Comparison of ENCODE assay signal across 14 cellular contexts in the genomic region with DNA sequence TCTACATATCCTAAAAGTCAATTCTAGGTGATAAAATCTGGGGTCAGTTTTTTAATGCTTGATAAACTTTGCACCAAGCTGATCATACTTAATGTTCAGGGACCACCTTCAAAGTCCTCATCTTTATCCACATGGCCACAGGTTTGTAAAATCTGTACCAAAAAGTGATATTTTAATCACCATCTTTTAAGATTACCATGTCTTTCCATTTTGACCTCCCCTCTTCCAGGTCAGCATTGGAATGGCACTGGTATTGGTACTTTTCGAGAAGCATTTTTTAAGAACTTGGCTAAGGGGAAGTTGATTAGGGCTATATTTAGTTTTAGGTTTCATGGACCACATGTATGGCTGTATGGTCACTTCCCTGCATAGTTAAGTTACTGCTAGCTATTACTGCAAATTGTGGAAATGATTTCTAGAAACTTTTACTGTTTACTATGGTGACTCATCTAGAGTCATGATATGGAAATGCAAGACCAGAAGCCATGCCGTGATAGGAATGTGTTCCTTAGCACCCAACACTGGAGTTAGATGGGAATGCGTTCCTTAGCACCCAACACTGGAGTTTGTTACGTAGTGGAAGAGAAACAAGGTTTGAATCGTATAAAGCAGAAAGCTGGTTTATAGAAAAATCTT. TPM values are rescaled to one million over a fixed set of nuclear protein-coding genes. Genes with fewer than 3 reads are reported as not detected.
DNase-seq lines count a peak whose midpoint lies in the region; ATAC-seq and TF ChIP-seq lines count a peak whose summit lies in the region.
"Had no signal": no experiment of that assay in that cellular context is flagged by ENCODE, and none has a peak within 500 bp of the region (broad histone marks: within the 10 kb centered on the region; RNA-seq: fewer than 3 reads in every experiment).

No MANE protein-coding gene starts in this region.

- H3K27ac ChIP-seq in AG04450 (ENCODE audit: low read depth, low read length) = no peak overlapping the region

- H3K4me3 ChIP-seq in AG04450 (ENCODE audit: low read depth, low read length) = no peak overlapping the region
- H3K4me3 ChIP-seq: GM12878 had no signal

- no peaks in the 10 kb centered on the region for H3K36me3 Mint-ChIP-seq in naive thymus-derived CD8-positive, alpha-beta T cell
- H3K36me3 Mint-ChIP-seq: CD8-positive, alpha-beta T cell had no signal

- H3K4me1 Mint-ChIP-seq in naive thymus-derived CD8-positive, alpha-beta T cell = no peaks in the 10 kb centered on the region
- H3K4me1 Mint-ChIP-seq: stimulated activated naive CD8-positive, alpha-beta T cell treated with anti-CD3 and anti-CD28 coated beads, Interleukin-15, amount 100 ng/mL, for 72 hours had no signal

- POLR2A ChIA-PET in AG04450 (lab: Yijun Ruan, JAX) = no interaction called here
- POLR2A ChIA-PET in naive thymus-derived CD8-positive, alpha-beta T cell (lab: Charles Lee) = no interaction called here

- peak; percentile 48 for DNase-seq in AG04450 (ENCODE audit: low read depth, low spot score)
- DNase-seq in HT1080 (ENCODE audit: low read depth) = peak; percentile 62
- DNase-seq in amniotic stem cell (lab: John Stamatoyannopoulos, UW) = peak; percentile 44
- peak; percentile 82 for DNase-seq in iris pigment epithelial cell (ENCODE audit: low read depth)
- DNase-seq in naive thymus-derived CD8-positive, alpha-beta T cell = no peak
- no peak for DNase-seq in amygdala (lab: John Stamatoyannopoulos, UW)
- DNase-seq in NCI-H128 (lab: John Stamatoyannopoulos, UW; ENCODE audit: unreplicated experiment) = no peak
- DNase-seq in ecto neural progenitor cell (ENCODE audit: low spot score) = no peak
- DNase-seq: activated T-cell treated with anti-CD3 and anti-CD28 coated beads for 4 hours; CD8-positive, alpha-beta T cell; cerebellar nuclear complex; Karpas-422; stimulated activated naive CD8-positive, alpha-beta T cell treated with anti-CD3 and anti-CD28 coated beads, Interleukin-15, amount 100 ng/mL, for 72 hours had no signal

- CTCF ChIA-PET in AG04450 (lab: Charles Lee) = interaction anchor here (0.8 to 2.0 kb wide), 2 partner anchors 27 to 77 kb away, joined by 3 to 11 read pairs; no protein-coding TSS in a partner anchor

- no peak for ATAC-seq in naive thymus-derived CD8-positive, alpha-beta T cell
- ATAC-seq: CD8-positive, alpha-beta T cell; GM12878; stimulated activated naive CD8-positive, alpha-beta T cell treated with anti-CD3 and anti-CD28 coated beads, Interleukin-15, amount 100 ng/mL, for 72 hours had no signal

- no peaks in the 10 kb centered on the region for H3K9me3 Mint-ChIP-seq in naive thymus-derived CD8-positive, alpha-beta T cell
- H3K9me3 Mint-ChIP-seq: CD8-positive, alpha-beta T cell; stimulated activated naive CD8-positive, alpha-beta T cell treated with anti-CD3 and anti-CD28 coated beads, Interleukin-15, amount 100 ng/mL, for 72 hours had no signal

- no peak for TF ChIP-seq CTCF in AG04450 (IDR thresholded peaks at IDR 0.05; ENCODE audit: low read depth, low read length)

- H3K9me3 ChIP-seq in AG04450 (ENCODE audit: control insufficient read depth, insufficient read depth, low read length) = no peaks in the 10 kb centered on the region

- H3K27me3 Mint-ChIP-seq in naive thymus-derived CD8-positive, alpha-beta T cell = peaks cover 11 to 25% (median 23%) of the 10 kb centered on the region in 5 donors

- H3K27ac Mint-ChIP-seq in naive thymus-derived CD8-positive, alpha-beta T cell = peak overlapping the region in 1 of 10 donors; percentile 35
- H3K27ac Mint-ChIP-seq: CD8-positive, alpha-beta T cell; stimulated activated naive CD8-positive, alpha-beta T cell treated with anti-CD3 and anti-CD28 coated beads, Interleukin-15, amount 100 ng/mL, for 72 hours had no signal

- H3K27me3 ChIP-seq in AG04450 (ENCODE audit: control insufficient read depth, insufficient read depth, low read length) = no peaks in the 10 kb centered on the region

- H3K4me3 Mint-ChIP-seq in naive thymus-derived CD8-positive, alpha-beta T cell = no peak overlapping the region
- H3K4me3 Mint-ChIP-seq: CD8-positive, alpha-beta T cell; stimulated activated naive CD8-positive, alpha-beta T cell treated with anti-CD3 and anti-CD28 coated beads, Interleukin-15, amount 100 ng/mL, for 72 hours had no signal

RNA-seq across cellular contexts. Expression of gene ABLIM1, which starts 50.8 kb away (rescaled TPM):
- 6.1 and 6.4 TPM in 2 replicates for polyA plus RNA-seq in AG04450 (2011; rRNA removed)
- polyA minus RNA-seq in AG04450 (2011; rRNA and poly(A)+ RNA removed) = 16.7 and 19.4 TPM in 2 replicates
- total RNA-seq in HT1080 (2014; rRNA removed; shearing (Covaris generic)) = 0.10 and 1.3 TPM in 2 replicates
- 0.06 and 0.24 TPM in 2 replicates for polyA plus RNA-seq in HT1080 (2015; cell fraction: cytosol; rRNA removed)
- polyA plus RNA-seq in HT1080 (2015; cell fraction: nucleus; rRNA removed) = 0.03 and 0.06 TPM in 2 replicates
- total RNA-seq in naive thymus-derived CD8-positive, alpha-beta T cell = 100 to 1,000 TPM; 423 to 430 TPM
- polyA plus RNA-seq in naive thymus-derived CD8-positive, alpha-beta T cell = 100 to 1,000 TPM; 267 to 388 (median 387) TPM

Comparison
In these comparisons a context has a peak if more than half of its experiments do, and no peak if none do; other contexts are left out.
1. DNase-seq: peak in AG04450 (single experiment), HT1080 (single experiment), amniotic stem cell (single experiment) and iris pigment epithelial cell (single experiment); none in naive thymus-derived CD8-positive, alpha-beta T cell (0 of 10), amygdala (0 of 56), NCI-H128 (single experiment) and ecto neural progenitor cell (single experiment).
2. RNA of gene ABLIM1, which starts 50.8 kb away (total RNA-seq): 423 to 430 TPM in naive thymus-derived CD8-positive, alpha-beta T cell; 0.10 to 1.3 TPM in HT1080; every median in the first group is over 100 times any median in the second.